In genomic region chr16:56915311-56916105, GRCh38 we compare ENCODE assay signal across 15 cellular contexts. TPM values are rescaled to one million over a fixed set of nuclear protein-coding genes. Genes with fewer than 3 reads are reported as not detected.
DNase-seq lines count a peak whose midpoint lies in the region; TF ChIP-seq lines count a peak whose summit lies in the region.
"Had no signal": no experiment of that assay in that cellular context is flagged by ENCODE, and none has a peak within 500 bp of the region (broad histone marks: within the 10 kb centered on the region; RNA-seq: fewer than 3 reads in every experiment).

No MANE protein-coding gene starts in this region.

- no peak overlapping the region for H3K23ac ChIP-seq in mesenchymal stem cell (ENCODE audit: low read length in 2 of 2)

- no peak overlapping the region for H3K14ac ChIP-seq in mesenchymal stem cell (ENCODE audit: low read length in 2 of 2)

- H3K79me2 ChIP-seq in MM.1S (ENCODE audit: low read length), result no peaks in the 10 kb centered on the region

- H4K91ac ChIP-seq in mesenchymal stem cell (ENCODE audit: low read length), result no peak overlapping the region

- H2AFZ ChIP-seq in MM.1S (ENCODE audit: low read length) (no peak overlapping the region), mesenchymal stem cell (ENCODE audit: low read depth, low read length) (no peak overlapping the region)

- peaks cover 14% of the 10 kb centered on the region for H3K36me3 Mint-ChIP-seq in Caco-2 (ENCODE audit: insufficient read depth, unreplicated experiment)
- H3K36me3 Mint-ChIP-seq in nephron progenitor cell (ENCODE audit: low read depth), result no peaks in the 10 kb centered on the region
- H3K36me3 Mint-ChIP-seq: CD4-positive, CD25-positive, alpha-beta regulatory T cell had no signal

- no peak overlapping the region for H4K8ac ChIP-seq in mesenchymal stem cell (ENCODE audit: low read length)

- H3K4me2 ChIP-seq in MM.1S (ENCODE audit: low read depth, low read length) (no peak overlapping the region), mesenchymal stem cell (ENCODE audit: low read length, poor library complexity, severe bottlenecking) (no peak overlapping the region)

- DNase-seq in MM.1S (no peak), cardiac fibroblast (ENCODE audit: low read depth in 2 of 2) (peak; percentile 52 to 73), mesenchymal stem cell (no peak), Caco-2 (no peak), 8988T (no peak), nephron progenitor cell (no peak)
- DNase-seq: activated CD4-positive, alpha-beta T cell treated with anti-CD3 and anti-CD28 coated beads for 48 hours; activated effector memory CD4-positive, alpha-beta T cell treated with Interleukin-2 at 50 U/mL for 16 hours; CD4-positive, CD25-positive, alpha-beta regulatory T cell; NCI-H1092 treated with DMSO at 0.1 percent for 48 hours; NCI-H226; T-helper 1 cell had no signal

- H2BK5ac ChIP-seq in mesenchymal stem cell (ENCODE audit: low read depth, low read length, poor library complexity, severe bottlenecking), result no peak overlapping the region

- peaks cover 63% of the 10 kb centered on the region for H3K4me1 Mint-ChIP-seq in Caco-2 (ENCODE audit: low read depth, unreplicated experiment)
- H3K4me1 Mint-ChIP-seq in nephron progenitor cell, result peaks cover 75% of the 10 kb centered on the region

- H4K20me1 ChIP-seq in MM.1S (ENCODE audit: insufficient read depth, low read length), result no peaks in the 10 kb centered on the region

- no peaks in the 10 kb centered on the region for H3K9me2 ChIP-seq in MM.1S (replicated peaks; ENCODE audit: insufficient read depth, low read length)

- H3K36me3 ChIP-seq in MM.1S (replicated peaks; ENCODE audit: insufficient read depth, low read length) (no peaks in the 10 kb centered on the region), mesenchymal stem cell (ENCODE audit: control insufficient read depth in 1 of 2, insufficient read depth in 2 of 2, low read depth in 1 of 2, low read length in 2 of 2) (no peaks in the 10 kb centered on the region), Caco-2 (ENCODE audit: control insufficient read depth, insufficient read depth, low read length) (no peaks in the 10 kb centered on the region)

- H3F3A ChIP-seq in MM.1S (ENCODE audit: insufficient read depth, low read length), result peaks cover 38% of the 10 kb centered on the region

- no peaks in the 10 kb centered on the region for H3K27me3 ChIP-seq in MM.1S (replicated peaks; ENCODE audit: insufficient read depth, low read length)
- H3K27me3 ChIP-seq in mesenchymal stem cell (ENCODE audit: control insufficient read depth in 1 of 2, insufficient read depth in 1 of 2, low read length in 2 of 2), result peaks cover 4 to 48% of the 10 kb centered on the region in 2 experiments
- H3K27me3 ChIP-seq in Caco-2 (replicated peaks; ENCODE audit: control insufficient read depth, insufficient read depth, low read length), result no peaks in the 10 kb centered on the region

- no peak overlapping the region for H3K18ac ChIP-seq in mesenchymal stem cell (ENCODE audit: low read depth in 1 of 2, low read length in 2 of 2)

- 89% methylated on average over 13 of the region's 13 CpGs for WGBS in mesenchymal stem cell

- H2BK15ac ChIP-seq in mesenchymal stem cell (ENCODE audit: low read depth, poor library complexity, severe bottlenecking), result no peak overlapping the region

- CTCF ChIA-PET in Caco-2 (lab: Charles Lee), result no interaction called here

- H3K4me3 ChIP-seq in MM.1S (ENCODE audit: low read length) (no peak overlapping the region), cardiac fibroblast (replicated peaks in 1 of 2; ENCODE audit: low read depth in 2 of 2, low read length in 2 of 2) (no peak overlapping the region), mesenchymal stem cell (ENCODE audit: insufficient read depth in 1 of 2, low read depth in 1 of 2, low read length in 2 of 2) (no peak overlapping the region), Caco-2 (ENCODE audit: low read depth, low read length) (no peak overlapping the region)

- no peaks in the 10 kb centered on the region for H3K9me3 ChIP-seq in MM.1S (replicated peaks; ENCODE audit: insufficient read depth, low read length)
- H3K9me3 ChIP-seq in mesenchymal stem cell (ENCODE audit: control insufficient read depth, low read length), result no peaks in the 10 kb centered on the region
- H3K9me3 ChIP-seq in Caco-2, result no peaks in the 10 kb centered on the region

- H3K79me1 ChIP-seq in mesenchymal stem cell (replicated peaks; ENCODE audit: low read length, poor library complexity, severe bottlenecking), result no peaks in the 10 kb centered on the region

- no TSS peak for BruUV-seq in Caco-2 (replicated peaks; lab: Mats Ljungman, UMichigan)

- no peak for TF ChIP-seq CTCF in MM.1S (IDR thresholded peaks at IDR 0.05; ENCODE audit: low read length)
- TF ChIP-seq CTCF in cardiac fibroblast (IDR thresholded peaks at IDR 0.05; ENCODE audit: low read depth, low read length), result no peak
- TF ChIP-seq CTCF in Caco-2 (IDR thresholded peaks at IDR 0.05; ENCODE audit: insufficient read depth in 1 of 2, low read depth in 1 of 2, low read length in 1 of 2, severe bottlenecking in 1 of 2, unreplicated experiment in 1 of 2), result no peak
- no peak for TF ChIP-seq CTCF in nephron progenitor cell (IDR thresholded peaks at IDR 0.05)

- no peak overlapping the region for H2BK120ac ChIP-seq in mesenchymal stem cell (ENCODE audit: low read depth, low read length)

- POLR2A ChIA-PET in Caco-2 (lab: Charles Lee), result no interaction called here

- no peak overlapping the region for H2BK12ac ChIP-seq in mesenchymal stem cell (ENCODE audit: low read length in 2 of 2)

- intact Hi-C loops in Caco-2 (cut with micrococcal nuclease; ENCODE audit: unreplicated experiment), result no loop called here

- H2AK5ac ChIP-seq in mesenchymal stem cell (ENCODE audit: low read length, severe bottlenecking), result peak overlapping the region; percentile 14

- no peak overlapping the region for H3K27ac Mint-ChIP-seq in Caco-2 (ENCODE audit: unreplicated experiment)
- H3K27ac Mint-ChIP-seq in nephron progenitor cell, result no peak overlapping the region

- no peak overlapping the region for H3K4ac ChIP-seq in mesenchymal stem cell (ENCODE audit: low read depth in 1 of 2, low read length in 2 of 2)

- H3K4me1 ChIP-seq in MM.1S (ENCODE audit: low read length), result peaks cover 79% of the 10 kb centered on the region
- H3K4me1 ChIP-seq in mesenchymal stem cell (ENCODE audit: control insufficient read depth, insufficient read depth, low read depth, low read length), result peaks cover 23% of the 10 kb centered on the region
- peaks cover 68% of the 10 kb centered on the region for H3K4me1 ChIP-seq in Caco-2

- H3K27me3 Mint-ChIP-seq in Caco-2 (ENCODE audit: insufficient read depth, unreplicated experiment) (no peaks in the 10 kb centered on the region), nephron progenitor cell (ENCODE audit: low read depth, poor library complexity) (peaks cover 26% of the 10 kb centered on the region)

- H3K9me3 Mint-ChIP-seq in Caco-2 (ENCODE audit: unreplicated experiment) (no peaks in the 10 kb centered on the region), nephron progenitor cell (no peaks in the 10 kb centered on the region)
- H3K9me3 Mint-ChIP-seq: CD4-positive, CD25-positive, alpha-beta regulatory T cell had no signal

- H3K4me3 Mint-ChIP-seq in Caco-2 (ENCODE audit: unreplicated experiment), result no peak overlapping the region
- H3K4me3 Mint-ChIP-seq in nephron progenitor cell, result no peak overlapping the region

- peak overlapping the region; percentile 98 for H3K27ac ChIP-seq in MM.1S (ENCODE audit: low read length)
- H3K27ac ChIP-seq in mesenchymal stem cell (ENCODE audit: low read length, poor library complexity, severe bottlenecking), result no peak overlapping the region
- H3K27ac ChIP-seq in temporal lobe (ENCODE audit: low read depth, low read length), result peak overlapping the region; percentile 29

- H3K9ac ChIP-seq in MM.1S (ENCODE audit: low read length), result peak overlapping the region; percentile 94
- no peak overlapping the region for H3K9ac ChIP-seq in mesenchymal stem cell (ENCODE audit: low read length)

RNA-seq across cellular contexts. Expression of gene HERPUD1, which starts 16.4 kb away (rescaled TPM):
- polyA plus RNA-seq in mesenchymal stem cell (2013, experiment 1 of 2), result 93.8 TPM
- polyA plus RNA-seq in mesenchymal stem cell (2013, experiment 2 of 2), result 94.5 TPM
- total RNA-seq in temporal lobe, result 52.6 TPM
- 240 and 296 TPM in 2 replicates for total RNA-seq in Caco-2 (2022)

RNA-seq across cellular contexts. Expression of gene CETP, which starts 46.2 kb away (rescaled TPM):
- not detected for polyA plus RNA-seq in mesenchymal stem cell (2013, experiment 1 of 2)
- polyA plus RNA-seq in mesenchymal stem cell (2013, experiment 2 of 2), result 0.03 TPM
- total RNA-seq in temporal lobe (0.74 TPM), Caco-2 (2022) (not detected in 2 replicates)
- total RNA-seq: CD4-positive, CD25-positive, alpha-beta regulatory T cell; fibroblast of lung; H4 had no signal

RNA-seq across cellular contexts. Expression of gene SLC12A3, which starts 50.5 kb away (rescaled TPM):
- not detected for polyA plus RNA-seq in mesenchymal stem cell (2013, experiment 1 of 2)
- polyA plus RNA-seq in mesenchymal stem cell (2013, experiment 2 of 2), result not detected
- total RNA-seq in temporal lobe (not detected), Caco-2 (2022) (0.67 and 0.73 TPM in 2 replicates)
- total RNA-seq: CD4-positive, CD25-positive, alpha-beta regulatory T cell; fibroblast of lung; H4 had no signal
- polyA plus RNA-seq: CD4-positive, CD25-positive, alpha-beta regulatory T cell; fibroblast of lung had no signal

Comparison
In these comparisons a context has a peak if more than half of its experiments do, and no peak if none do; other contexts are left out.
1. DNase-seq: peak in cardiac fibroblast (2 of 2); none in MM.1S (single experiment), mesenchymal stem cell (single experiment), Caco-2 (0 of 2), 8988T (single experiment) and nephron progenitor cell (single experiment).